In genomic region chr13:46580362-46580839, GRCh38 we compare ENCODE assay signal across 20 cellular contexts. TPM values are rescaled to one million over a fixed set of nuclear protein-coding genes. Genes with fewer than 3 reads are reported as not detected.
DNase-seq lines count a peak whose midpoint lies in the region; ATAC-seq, FAIRE-seq and TF ChIP-seq lines count a peak whose summit lies in the region.
"Had no signal": no experiment of that assay in that cellular context is flagged by ENCODE, and none has a peak within 500 bp of the region (broad histone marks: within the 10 kb centered on the region; RNA-seq: fewer than 3 reads in every experiment).

No MANE protein-coding gene starts in this region.

- H3K9me2 ChIP-seq in hepatocyte (replicated peaks; ENCODE audit: insufficient read depth), result no peaks in the 10 kb centered on the region

- peaks cover 23% of the 10 kb centered on the region for H4K20me1 ChIP-seq in HepG2 (ENCODE audit: insufficient read depth, low read length)
- peaks cover 12% of the 10 kb centered on the region for H4K20me1 ChIP-seq in hepatocyte (ENCODE audit: insufficient read depth, poor library complexity, severe bottlenecking)

- H3K4me3 ChIP-seq in liver (ENCODE audit: low read depth in 1 of 3, low read length in 3 of 3) (no peak overlapping the region), HepG2 (replicated peaks in 1 of 3; ENCODE audit: insufficient read depth in 1 of 3, low read depth in 2 of 3, low read length in 3 of 3) (no peak overlapping the region), ascending aorta (no peak overlapping the region), upper lobe of right lung (no peak overlapping the region), hepatocyte (no peak overlapping the region)
- H3K4me3 ChIP-seq: lung, ovary had no signal

- TF ChIP-seq POLR2A in HepG2 (IDR thresholded peaks at IDR 0.05; ENCODE audit: insufficient read depth in 1 of 2, low read depth in 2 of 2, low read length in 2 of 2), result no peak

- no TSS peak for BruUV-seq in HepG2 (replicated peaks; lab: Mats Ljungman, UMichigan)

- H3K27me3 ChIP-seq in liver (ENCODE audit: control insufficient read depth in 4 of 4, insufficient read depth in 4 of 4, low read length in 3 of 4), result no peaks in the 10 kb centered on the region
- H3K27me3 ChIP-seq in HepG2 (ENCODE audit: control insufficient read depth in 1 of 2, insufficient read depth in 2 of 2, low read length in 2 of 2), result no peaks in the 10 kb centered on the region; a peak in 1 of 5 replicates
- no peaks in the 10 kb centered on the region for H3K27me3 ChIP-seq in ascending aorta
- H3K27me3 ChIP-seq in upper lobe of right lung, result no peaks in the 10 kb centered on the region
- no peaks in the 10 kb centered on the region for H3K27me3 ChIP-seq in hepatocyte
- H3K27me3 ChIP-seq: ovary had no signal

- intact Hi-C loops in HepG2 (cut with micrococcal nuclease; ENCODE audit: unreplicated experiment) (no loop called here), ascending aorta (cut with DNase I) (no loop called here), upper lobe of right lung (cut with DNase I) (no loop called here), left cardiac atrium (cut with DNase I) (no loop called here)

- H3K4me1 ChIP-seq in liver (ENCODE audit: control insufficient read depth in 4 of 4, insufficient read depth in 4 of 4, low read length in 3 of 4), result peaks cover 0 to 25% (median 5%) of the 10 kb centered on the region in 4 donors
- peaks cover 38% of the 10 kb centered on the region for H3K4me1 ChIP-seq in HepG2 (ENCODE audit: insufficient read depth, low read length)
- peaks cover 26 to 54% of the 10 kb centered on the region in 2 donors for H3K4me1 ChIP-seq in ascending aorta
- H3K4me1 ChIP-seq in upper lobe of right lung, result peaks cover 27% of the 10 kb centered on the region
- peaks cover 23% of the 10 kb centered on the region for H3K4me1 ChIP-seq in hepatocyte (ENCODE audit: insufficient read depth)

- CTCF ChIA-PET in HepG2 (lab: Yijun Ruan, JAX; ENCODE audit: low intra/inter-chr PET ratio, low total read pairs), result no interaction called here

- no peak for DNase-seq in HepG2 (ENCODE audit: low spot score)
- DNase-seq in ascending aorta (ENCODE audit: low spot score in 2 of 2), result no peak
- no peak for DNase-seq in upper lobe of right lung
- no peak for DNase-seq in hepatocyte (ENCODE audit: low spot score)
- DNase-seq in left cardiac atrium, result no peak
- DNase-seq: anterior cingulate cortex; Calu3; cerebellar nuclear complex; effector CD8-positive, alpha-beta T cell; HFFc6; IMR-90; MM.1S; NCI-H2029 treated with DMSO at 0.1 percent for 48 hours; NCI-H446; ovary; SIG-M5 had no signal

- H3K9me3 ChIP-seq in liver (ENCODE audit: control insufficient read depth in 4 of 4, low read length in 3 of 4) (no peaks in the 10 kb centered on the region), HepG2 (ENCODE audit: low read length) (no peaks in the 10 kb centered on the region), ascending aorta (no peaks in the 10 kb centered on the region), upper lobe of right lung (no peaks in the 10 kb centered on the region), hepatocyte (ENCODE audit: low read depth) (no peaks in the 10 kb centered on the region)
- H3K9me3 ChIP-seq: ovary had no signal

- ATAC-seq in HepG2, result no peak
- peak; percentile 27 for ATAC-seq in HG02884 (IDR thresholded peaks at IDR 0.05; ENCODE audit: unreplicated experiment)
- ATAC-seq in upper lobe of right lung, result peak; percentile 39
- no peak for ATAC-seq in HG02970 (IDR thresholded peaks at IDR 0.05; ENCODE audit: low FRiP score, unreplicated experiment)
- ATAC-seq in left cardiac atrium, result no peak

- H3K79me2 ChIP-seq in HepG2 (ENCODE audit: insufficient read depth, low read length) (peaks cover 60% of the 10 kb centered on the region), hepatocyte (peaks cover 82% of the 10 kb centered on the region)

- FAIRE-seq in HepG2 (lab: Jason Lieb, UNC), result no peak

- TF ChIP-seq RAD21 in liver (IDR thresholded peaks at IDR 0.05) (no peak), HepG2 (CRISPR knock-in tag; IDR thresholded peaks at IDR 0.05) (no peak)

- no peak overlapping the region for H3K27ac ChIP-seq in liver (ENCODE audit: low read depth in 1 of 2, low read length in 2 of 2)
- no peak overlapping the region for H3K27ac ChIP-seq in HepG2 (ENCODE audit: extremely low read length, insufficient read depth, low read length)
- peak overlapping the region; percentile 59 to 66 for H3K27ac ChIP-seq in ascending aorta
- H3K27ac ChIP-seq in upper lobe of right lung, result no peak overlapping the region
- H3K27ac ChIP-seq in hepatocyte, result no peak overlapping the region
- H3K27ac ChIP-seq: ovary had no signal

- H2AFZ ChIP-seq in HepG2 (ENCODE audit: low read length) (no peak overlapping the region), hepatocyte (no peak overlapping the region)

- H3K36me3 ChIP-seq in liver (ENCODE audit: control insufficient read depth in 4 of 4, insufficient read depth in 3 of 4, low read depth in 1 of 4, low read length in 3 of 4) (no peaks in the 10 kb centered on the region), HepG2 (replicated peaks in 1 of 2; ENCODE audit: control insufficient read depth in 1 of 2, insufficient read depth in 2 of 2, low read length in 2 of 2) (peaks cover 2 to 4% of the 10 kb centered on the region in 2 experiments; a peak in 2 of 5 replicates), ascending aorta (no peaks in the 10 kb centered on the region), upper lobe of right lung (no peaks in the 10 kb centered on the region), hepatocyte (replicated peaks; ENCODE audit: insufficient read depth, low read depth) (no peaks in the 10 kb centered on the region)
- H3K36me3 ChIP-seq: ovary had no signal

- H3K4me2 ChIP-seq in HepG2 (ENCODE audit: low read depth, low read length) (no peak overlapping the region), hepatocyte (no peak overlapping the region)

- 71% methylated on average over 5 of the region's 5 CpGs for WGBS in liver
- WGBS in HepG2 (ENCODE audit: low lambda C conversion rate), result 97% methylated on average over 5 of the region's 5 CpGs
- 91% methylated on average over 5 of the region's 5 CpGs for WGBS in hepatocyte (ENCODE audit: low lambda C conversion rate, missing lambda C conversion rate)

- no peak for TF ChIP-seq CTCF in liver (IDR thresholded peaks at IDR 0.05; ENCODE audit: low read depth, low read length, missing input control)
- TF ChIP-seq CTCF in HepG2 (CRISPR knock-in tag; IDR thresholded peaks at IDR 0.05), result no peak
- no peak for TF ChIP-seq CTCF in ascending aorta (IDR thresholded peaks at IDR 0.05)
- TF ChIP-seq CTCF in upper lobe of right lung (IDR thresholded peaks at IDR 0.05), result no peak
- no peak for TF ChIP-seq CTCF in hepatocyte (IDR thresholded peaks at IDR 0.05; ENCODE audit: poor library complexity)

- no peak overlapping the region for H3K9ac ChIP-seq in liver (ENCODE audit: low read depth in 1 of 2, low read length in 2 of 2)
- H3K9ac ChIP-seq in HepG2 (ENCODE audit: insufficient read depth, low read depth, low read length), result no peak overlapping the region

- POLR2A ChIA-PET in HepG2 (lab: Yijun Ruan, JAX), result no interaction called here

- no peak for TF ChIP-seq EP300 in HepG2 (IDR thresholded peaks at IDR 0.05; ENCODE audit: low read depth in 2 of 2, low read length in 2 of 2)
- no peak for TF ChIP-seq EP300 in HepG2 (CRISPR knock-in tag; IDR thresholded peaks at IDR 0.05; ENCODE audit: borderline replicate concordance)

- in situ Hi-C loops in HepG2 (cut with HindIII; ENCODE audit: extremely low pct_ligation_motif_present, low pct_unique_long_range_greater_than_20kb), result no loop called here

TF ChIP-seq in liver, 16 proteins besides CTCF, POLR2A, EP300 and RAD21 (continues in another document):
- peak; percentile 12 to 26 for TF ChIP-seq HNF4A (conservative IDR thresholded peaks at IDR 0.05)

TF ChIP-seq in HepG2, 621 proteins besides CTCF, POLR2A, EP300 and RAD21:
- TF ChIP-seq KDM2A (CRISPR knock-in tag; IDR thresholded peaks at IDR 0.05; ENCODE audit: borderline replicate concordance, low read depth) (no peak), ZNF382 (CRISPR knock-in tag; IDR thresholded peaks at IDR 0.05; ENCODE audit: borderline replicate concordance) (no peak), ZNF460 (CRISPR knock-in tag; IDR thresholded peaks at IDR 0.05; ENCODE audit: borderline replicate concordance) (no peak)
TF ChIP-seq in HepG2: peak in this region for 0.

RNA-seq across cellular contexts. Expression of gene LRCH1, which starts 27.4 kb away (rescaled TPM):
- total RNA-seq in liver (1 to 10 TPM; 4.2 to 6.6 TPM), HepG2 (2016; rRNA removed; fragmentation: Illumina TruSeq; extraction: Trizol) (4.1 and 6.6 TPM in 2 replicates), ascending aorta (45.4 TPM), upper lobe of right lung (32.0 TPM), hepatocyte (14.1 and 16.3 TPM in 2 replicates), left cardiac atrium (10 to 100 TPM; 10.8 to 13.7 TPM)
- polyA plus RNA-seq in liver (1 to 10 TPM; 2.6 TPM), HepG2 (2011; rRNA removed) (9.2 and 12.6 TPM in 2 replicates), hepatocyte (5.0 and 5.7 TPM in 2 replicates)
- total RNA-seq in HepG2 (2016; cell fraction: cytosol; rRNA removed; fragmentation: Illumina TruSeq; extraction: Trizol; ENCODE audit: low read depth), result 2.2 and 2.4 TPM in 2 replicates
- total RNA-seq in HepG2 (2016; cell fraction: insoluble cytoplasmic fraction; rRNA removed; fragmentation: Illumina TruSeq; extraction: Trizol), result 4.2 and 6.0 TPM in 2 replicates
- 3.5 and 3.9 TPM in 2 replicates for total RNA-seq in HepG2 (2016; cell fraction: membrane; rRNA removed; fragmentation: Illumina TruSeq; extraction: Trizol)
- 10.2 and 12.6 TPM in 2 replicates for total RNA-seq in HepG2 (2016; cell fraction: nucleus; rRNA removed; fragmentation: Illumina TruSeq; extraction: Trizol)
- polyA plus RNA-seq in HepG2 (2011; cell fraction: cytosol; rRNA removed), result 4.7 and 5.6 TPM in 2 replicates
- 9.3 and 10.3 TPM in 2 replicates for polyA plus RNA-seq in HepG2 (2011; cell fraction: nucleus; rRNA removed)
- polyA plus RNA-seq in HepG2 (2012), result 7.8 and 9.2 TPM in 2 replicates
- 0.29 and 0.41 TPM in 2 replicates for polyA plus RNA-seq in HepG2 (2016; cell fraction: cytosol; fragmentation: Illumina TruSeq; extraction: Trizol; ENCODE audit: low read depth)
- polyA plus RNA-seq in HepG2 (2016; cell fraction: insoluble cytoplasmic fraction; fragmentation: Illumina TruSeq; extraction: Trizol; ENCODE audit: low read depth), result 6.5 and 7.8 TPM in 2 replicates
- polyA plus RNA-seq in HepG2 (2016; cell fraction: membrane; fragmentation: Illumina TruSeq; extraction: Trizol; ENCODE audit: low read depth), result 1.3 and 1.7 TPM in 2 replicates
- polyA plus RNA-seq in HepG2 (2016; cell fraction: nucleus; fragmentation: Illumina TruSeq; extraction: Trizol; ENCODE audit: insufficient read depth, low read depth), result 9.3 TPM in 2 replicates
- polyA minus RNA-seq in HepG2 (2011; rRNA and poly(A)+ RNA removed; ENCODE audit: low replicate concordance), result 10.6 and 13.7 TPM in 2 replicates
- polyA minus RNA-seq in HepG2 (2011; cell fraction: cytosol; rRNA and poly(A)+ RNA removed), result 8.0 and 9.5 TPM in 2 replicates
- polyA minus RNA-seq in HepG2 (2011; cell fraction: nucleus; rRNA and poly(A)+ RNA removed), result 54.5 and 56.4 TPM in 2 replicates

Comparison
In these comparisons a context has a peak if more than half of its experiments do, and no peak if none do; other contexts are left out.
1. H3K27ac ChIP-seq: peak in ascending aorta (2 of 2); none in liver (0 of 2), HepG2 (single experiment), upper lobe of right lung (single experiment) and hepatocyte (single experiment).
2. ATAC-seq: peak in HG02884 (single experiment) and upper lobe of right lung (single experiment); none in HepG2 (single experiment), HG02970 (single experiment) and left cardiac atrium (0 of 2).